8 cellular contexts compared by ENCODE assay signal in genomic region chr18:22282311-22283235, GRCh38.
DNase-seq lines count a peak whose midpoint lies in the region; ATAC-seq and TF ChIP-seq lines count a peak whose summit lies in the region.

No MANE protein-coding gene starts in this region.

- H3K4me1 Mint-ChIP-seq in stimulated activated naive B cell treated with anti-CD40 and anti-IgM and Interleukin-4, amounts not matched to agents 10 μg/mL and 1 μg/mL and 100 μg/mL, for 72 hours: peaks cover 0 to 4% of the 10 kb centered on the region in 2 donors

- ATAC-seq in stimulated activated naive B cell treated with anti-CD40 and anti-IgM and Interleukin-4, amounts not matched to agents 10 μg/mL and 1 μg/mL and 100 μg/mL, for 72 hours (replicated peaks): no peak
- ATAC-seq in GM21515 (IDR thresholded peaks at IDR 0.05; ENCODE audit: unreplicated experiment) (no peak), HG03159 (IDR thresholded peaks at IDR 0.05; ENCODE audit: unreplicated experiment) (no peak)

- no peaks in the 10 kb centered on the region for H3K36me3 Mint-ChIP-seq in stimulated activated naive B cell treated with anti-CD40 and anti-IgM and Interleukin-4, amounts not matched to agents 10 μg/mL and 1 μg/mL and 100 μg/mL, for 72 hours

- peak; percentile 24 for TF ChIP-seq CTCF in choroid plexus epithelial cell (conservative IDR thresholded peaks at IDR 0.05; ENCODE audit: low read depth, low read length)

- DNase-seq in EH (ENCODE audit: low read depth): peak; percentile 71
- DNase-seq in NOMO-1 (lab: John Stamatoyannopoulos, UW; ENCODE audit: unreplicated experiment in 2 of 2): peak; percentile 35 to 93
- peak; percentile 98 for DNase-seq in choroid plexus epithelial cell (ENCODE audit: low read depth)
- peak; percentile 89 for DNase-seq in non-pigmented ciliary epithelial cell (ENCODE audit: low read depth)
- no peak for DNase-seq in stimulated activated naive B cell treated with anti-CD40 and anti-IgM and Interleukin-4, amounts not matched to agents 10 μg/mL and 1 μg/mL and 100 μg/mL, for 72 hours
- DNase-seq in NAMALWA (ENCODE audit: low spot score): no peak

- peak overlapping the region; percentile 37 for H3K4me3 ChIP-seq in choroid plexus epithelial cell (ENCODE audit: low read depth, low read length)

- H3K27ac Mint-ChIP-seq in stimulated activated naive B cell treated with anti-CD40 and anti-IgM and Interleukin-4, amounts not matched to agents 10 μg/mL and 1 μg/mL and 100 μg/mL, for 72 hours: no peak overlapping the region

- H3K27me3 Mint-ChIP-seq in stimulated activated naive B cell treated with anti-CD40 and anti-IgM and Interleukin-4, amounts not matched to agents 10 μg/mL and 1 μg/mL and 100 μg/mL, for 72 hours: peaks cover 0 to 7% of the 10 kb centered on the region in 2 donors

- H3K9me3 Mint-ChIP-seq in stimulated activated naive B cell treated with anti-CD40 and anti-IgM and Interleukin-4, amounts not matched to agents 10 μg/mL and 1 μg/mL and 100 μg/mL, for 72 hours: peaks cover 4 to 5% of the 10 kb centered on the region in 2 donors

- H3K4me3 Mint-ChIP-seq in stimulated activated naive B cell treated with anti-CD40 and anti-IgM and Interleukin-4, amounts not matched to agents 10 μg/mL and 1 μg/mL and 100 μg/mL, for 72 hours: no peak overlapping the region

Comparison
In these comparisons a context has a peak if more than half of its experiments do, and no peak if none do; other contexts are left out.
1. DNase-seq: peak in EH (single experiment), NOMO-1 (2 of 2), choroid plexus epithelial cell (single experiment) and non-pigmented ciliary epithelial cell (single experiment); none in stimulated activated naive B cell treated with anti-CD40 and anti-IgM and Interleukin-4, amounts not matched to agents 10 μg/mL and 1 μg/mL and 100 μg/mL, for 72 hours (single experiment) and NAMALWA (single experiment).